21 cellular contexts compared by ENCODE assay signal in genomic region chr1:214966366-214966765, GRCh38.
DNase-seq lines count a peak whose midpoint lies in the region; ATAC-seq, FAIRE-seq and TF ChIP-seq lines count a peak whose summit lies in the region.
"Had no signal": no experiment of that assay in that cellular context is flagged by ENCODE, and none has a peak within 500 bp of the region (broad histone marks: within the 10 kb centered on the region; RNA-seq: fewer than 3 reads in every experiment).

No MANE protein-coding gene starts in this region.

- DNase-seq in C1 segment of cervical spinal cord (lab: John Stamatoyannopoulos, UW): peak in 9 of 14 donors; percentile 1 to 40 (median 17)
- peak; percentile 31 for DNase-seq in astrocyte (ENCODE audit: low read depth)
- peak; percentile 3 to 19 for DNase-seq in hippocampal formation (lab: John Stamatoyannopoulos, UW)
- DNase-seq in sciatic nerve (ENCODE audit: low spot score): no peak
- DNase-seq in NCI-H2227 treated with DMSO at 0.1 percent for 48 hours (lab: John Stamatoyannopoulos, UW): no peak
- DNase-seq in ACHN: no peak
- DNase-seq: activated CD8-positive, alpha-beta T cell treated with anti-CD3 and anti-CD28 coated beads for 36 hours; activated effector memory CD4-positive, alpha-beta T cell treated with anti-CD3 and anti-CD28 coated beads, Interleukin-2, amount 50 U/mL, for 16 hours; activated naive CD8-positive, alpha-beta T cell treated with anti-CD3 and anti-CD28 coated beads, Interleukin-2, amount 50 U/mL, for 24 hours; activated T-cell treated with anti-CD3 and anti-CD28 coated beads for 4 hours; CD4-positive, CD25-positive, alpha-beta regulatory T cell; effector memory CD8-positive, alpha-beta T cell; immature natural killer cell; KG1; NCI-H1694; retina; Right ventricle myocardium superior; stimulated activated CD4-positive, alpha-beta T cell treated with anti-CD3 and anti-CD28 coated beads, Interleukin-12 subunit alpha, Interleukin-12 subunit beta, amount 100 ng/mL, for 4 hours had no signal

- H3K36me3 Mint-ChIP-seq in astrocyte (ENCODE audit: low read depth, unreplicated experiment): no peaks in the 10 kb centered on the region
- H3K36me3 Mint-ChIP-seq: CD4-positive, CD25-positive, alpha-beta regulatory T cell; immature natural killer cell had no signal

- no peak for FAIRE-seq in astrocyte (lab: Jason Lieb, UNC)

- no peak overlapping the region for H3K4me3 Mint-ChIP-seq in astrocyte (ENCODE audit: unreplicated experiment)
- H3K4me3 Mint-ChIP-seq: activated CD8-positive, alpha-beta T cell treated with anti-CD3 and anti-CD28 coated beads for 36 hours; activated naive CD8-positive, alpha-beta T cell treated with anti-CD3 and anti-CD28 coated beads, Interleukin-2, amount 50 U/mL, for 24 hours; CD4-positive, CD25-positive, alpha-beta regulatory T cell; effector memory CD8-positive, alpha-beta T cell; immature natural killer cell had no signal

- no peaks in the 10 kb centered on the region for H3K27me3 ChIP-seq in astrocyte (ENCODE audit: insufficient read depth, low read length)

- peaks cover 17% of the 10 kb centered on the region for H3K4me1 Mint-ChIP-seq in astrocyte (ENCODE audit: low read depth, unreplicated experiment)
- H3K4me1 Mint-ChIP-seq: activated naive CD8-positive, alpha-beta T cell treated with anti-CD3 and anti-CD28 coated beads, Interleukin-2, amount 50 U/mL, for 24 hours; CD4-positive, CD25-positive, alpha-beta regulatory T cell; immature natural killer cell had no signal

- no peaks in the 10 kb centered on the region for H3K79me2 ChIP-seq in astrocyte (ENCODE audit: insufficient read depth, low read length)

- no peak overlapping the region for H3K27ac ChIP-seq in astrocyte (ENCODE audit: low read depth, low read length)

- in situ Hi-C loops in ACHN (cut with HindIII; ENCODE audit: low pct_ligation_motif_present, low pct_unique_long_range_greater_than_20kb, low sequenced_read_pairs): no loop called here

- peaks cover 6% of the 10 kb centered on the region for H3K4me1 ChIP-seq in astrocyte (ENCODE audit: insufficient read depth, low read length)

- intact Hi-C loops in sciatic nerve (cut with DNase I): no loop called here

- TF ChIP-seq CTCF in astrocyte (IDR thresholded peaks at IDR 0.05; ENCODE audit: insufficient read depth, low read depth, low read length): no peak

- H2AFZ ChIP-seq in astrocyte (ENCODE audit: low read depth, low read length): peak overlapping the region; percentile 1

- no peak overlapping the region for H3K27ac Mint-ChIP-seq in astrocyte (ENCODE audit: unreplicated experiment)
- H3K27ac Mint-ChIP-seq: activated CD8-positive, alpha-beta T cell treated with anti-CD3 and anti-CD28 coated beads for 36 hours; activated naive CD8-positive, alpha-beta T cell treated with anti-CD3 and anti-CD28 coated beads, Interleukin-2, amount 50 U/mL, for 24 hours; CD4-positive, CD25-positive, alpha-beta regulatory T cell; effector memory CD8-positive, alpha-beta T cell; immature natural killer cell had no signal

- no peaks in the 10 kb centered on the region for H3K36me3 ChIP-seq in astrocyte (ENCODE audit: insufficient read depth, low read length)

- no peaks in the 10 kb centered on the region for H3K9me3 ChIP-seq in astrocyte (ENCODE audit: insufficient read depth, low read depth, low read length)

- ATAC-seq in sciatic nerve (peak; percentile 85), HG03175 (IDR thresholded peaks at IDR 0.05; ENCODE audit: unreplicated experiment) (no peak), GM21360 (IDR thresholded peaks at IDR 0.05; ENCODE audit: unreplicated experiment) (no peak)
- ATAC-seq: activated CD4-positive, CD25-positive, alpha-beta regulatory T cell treated with anti-CD3 and anti-CD28 coated beads, Interleukin-2, amount 50 U/mL, for 24 hours; activated CD8-positive, alpha-beta T cell treated with anti-CD3 and anti-CD28 coated beads for 36 hours; activated naive CD8-positive, alpha-beta T cell treated with anti-CD3 and anti-CD28 coated beads, Interleukin-2, amount 50 U/mL, for 24 hours; effector memory CD8-positive, alpha-beta T cell had no signal

- no peak overlapping the region for H3K4me3 ChIP-seq in astrocyte (ENCODE audit: insufficient read depth, low read depth, low read length)

- no peaks in the 10 kb centered on the region for H4K20me1 ChIP-seq in astrocyte (ENCODE audit: insufficient read depth, low read length)

- no peak overlapping the region for H3K9ac ChIP-seq in astrocyte (ENCODE audit: low read length)

- H3K4me2 ChIP-seq in astrocyte (ENCODE audit: low read length): no peak overlapping the region

- H3K9me3 Mint-ChIP-seq in astrocyte (ENCODE audit: unreplicated experiment): peaks cover 2% of the 10 kb centered on the region
- H3K9me3 Mint-ChIP-seq: activated CD8-positive, alpha-beta T cell treated with anti-CD3 and anti-CD28 coated beads for 36 hours; activated naive CD8-positive, alpha-beta T cell treated with anti-CD3 and anti-CD28 coated beads, Interleukin-2, amount 50 U/mL, for 24 hours had no signal

- no peaks in the 10 kb centered on the region for H3K27me3 Mint-ChIP-seq in astrocyte (ENCODE audit: low read depth, unreplicated experiment)
- H3K27me3 Mint-ChIP-seq: CD4-positive, CD25-positive, alpha-beta regulatory T cell; effector memory CD8-positive, alpha-beta T cell had no signal

Comparison
In these comparisons a context has a peak if more than half of its experiments do, and no peak if none do; other contexts are left out.
1. DNase-seq: peak in C1 segment of cervical spinal cord (9 of 14), astrocyte (single experiment) and hippocampal formation (2 of 2); none in sciatic nerve (single experiment), NCI-H2227 treated with DMSO at 0.1 percent for 48 hours (single experiment) and ACHN (single experiment).